1 cellular context compared by ENCODE assay signal in the genomic region with DNA sequence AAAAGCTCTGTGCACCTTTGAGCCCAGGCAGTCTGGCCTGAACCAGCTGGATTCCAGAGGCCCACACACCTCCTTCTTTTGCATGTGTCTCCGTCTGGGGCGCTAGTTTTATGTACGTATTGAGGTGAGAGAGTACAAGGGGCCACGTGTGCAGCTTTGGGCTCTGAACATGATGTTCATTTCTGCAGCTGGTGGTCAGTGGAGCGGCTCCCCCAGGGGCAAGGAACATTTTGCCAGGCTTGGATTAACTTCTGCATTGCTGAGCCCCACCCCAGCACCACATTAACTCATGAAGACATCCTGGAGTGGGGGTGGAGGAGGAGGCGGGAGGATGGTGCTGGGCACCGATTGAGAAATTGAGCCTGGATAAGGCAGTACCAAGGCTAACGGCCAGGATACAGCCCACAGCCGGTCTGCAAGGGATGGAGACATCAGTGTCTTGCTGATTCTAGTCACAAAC.
TF ChIP-seq lines count a peak whose summit lies in the region.

No MANE protein-coding gene starts in this region.

TF ChIP-seq in H1, 55 proteins besides CTCF, POLR2A, EP300 and RAD21:
- TF ChIP-seq FOSL1 (IDR thresholded peaks at IDR 0.05; ENCODE audit: insufficient read depth, low read depth, low read length), result no peak
- no peak for TF ChIP-seq SAP30 (IDR thresholded peaks at IDR 0.05; ENCODE audit: insufficient read depth, insufficient replicate concordance, low read length)
- TF ChIP-seq CTBP2 (IDR thresholded peaks at IDR 0.05; ENCODE audit: borderline replicate concordance, insufficient read depth, insufficient read length, low read length), result no peak
- no peak for TF ChIP-seq TAF1 (IDR thresholded peaks at IDR 0.05; ENCODE audit: low read depth, low read length)
- no peak for TF ChIP-seq TCF12 (IDR thresholded peaks at IDR 0.05; ENCODE audit: low read depth, low read length)
- no peak for TF ChIP-seq CEBPB (IDR thresholded peaks at IDR 0.05; ENCODE audit: low read depth, low read length)
